Comparison of ENCODE assay signal across 8 cellular contexts in genomic region chr1:67686272-67687197, GRCh38. TPM values are rescaled to one million over a fixed set of nuclear protein-coding genes. Genes with fewer than 3 reads are reported as not detected.
DNase-seq lines count a peak whose midpoint lies in the region; ATAC-seq and TF ChIP-seq lines count a peak whose summit lies in the region.

No MANE protein-coding gene starts in this region.

- POLR2A ChIA-PET in Panc1 (lab: Charles Lee), result interaction anchor here (0.6 kb wide), 1 partner anchor 65 kb away, joined by 3 read pairs; no protein-coding TSS in a partner anchor

- 0 to 1% (median 0%) methylated on average over 4 to 42 of the region's 42 CpGs for WGBS in stomach, 5 donors

- TF ChIP-seq EP300 in Ishikawa (IDR thresholded peaks at IDR 0.05; ENCODE audit: borderline replicate concordance), result 0 out of 2 replicates have a peak, but pooled peaks have one; percentile 41
- peak; percentile 5 for TF ChIP-seq EP300 in stomach (IDR thresholded peaks at IDR 0.05)

- H3K27me3 Mint-ChIP-seq in naive B cell, result no peaks in the 10 kb centered on the region

- H3K9me3 Mint-ChIP-seq in naive B cell, result no peaks in the 10 kb centered on the region

- peak; percentile 24; the same call in 1 of the 2 replicates for TF ChIP-seq RAD21 in Ishikawa (IDR thresholded peaks at IDR 0.05; ENCODE audit: low read depth)

- peaks cover 16 to 20% (median 19%) of the 10 kb centered on the region in 3 donors for H3K4me1 Mint-ChIP-seq in naive B cell

- no peaks in the 10 kb centered on the region for H3K36me3 Mint-ChIP-seq in naive B cell

- CTCF ChIA-PET in Panc1 (lab: Charles Lee), result interaction anchor here (2.3 kb wide), 1 partner anchor 74 kb away, joined by 6 read pairs; no protein-coding TSS in a partner anchor

- intact Hi-C loops in Panc1 (cut with micrococcal nuclease; ENCODE audit: unreplicated experiment) (loop anchor here (5.0 to 10.0 kb wide), 2 partner anchors 61 to 152 kb away; no protein-coding TSS in a partner anchor), stomach (cut with DNase I; ENCODE audit: low total_unique reads) (loop anchor here (10.0 kb wide), 1 partner anchor 122 kb away; no protein-coding TSS in a partner anchor)

- peak; percentile 28 for ATAC-seq in GM21619 (IDR thresholded peaks at IDR 0.05; ENCODE audit: unreplicated experiment)
- peak; percentile 26 for ATAC-seq in Panc1
- peak; percentile 5 to 15 for ATAC-seq in naive B cell (ENCODE audit: low read depth in 2 of 2)

- H3K4me3 ChIP-seq in Panc1 (ENCODE audit: low read depth in 2 of 2, low read length in 2 of 2) (peak overlapping the region; percentile 84 to 95), stomach (peak overlapping the region; percentile 71 to 89 (median 86))

- H3K4me3 Mint-ChIP-seq in naive B cell, result peak overlapping the region; percentile 94 to 100 (median 98)

- H3K36me3 ChIP-seq in Panc1 (ENCODE audit: control insufficient read depth, insufficient read depth, low read length) (peaks cover 21% of the 10 kb centered on the region), stomach (peaks cover 3 to 19% (median 16%) of the 10 kb centered on the region in 4 donors)

- TF ChIP-seq POLR2A in stomach (IDR thresholded peaks at IDR 0.05), result peak in 2 of 4 donors; percentile 35 to 73

- no peaks in the 10 kb centered on the region for H3K27me3 ChIP-seq in Panc1 (ENCODE audit: control insufficient read depth, insufficient read depth, low read length)
- H3K27me3 ChIP-seq in stomach, result no peaks in the 10 kb centered on the region

- DNase-seq in DMS53 (lab: John Stamatoyannopoulos, UW) (peak; percentile 95), Panc1 (ENCODE audit: low read depth, low spot score) (peak; percentile 93), activated T-helper 1 cell treated with Interleukin-2 at 50 U/mL for 16 hours (ENCODE audit: low read depth) (peak; percentile 31), fibroblast of gingiva (ENCODE audit: low read depth) (peak; percentile 95), naive B cell (peak; percentile 45), stomach (peak; percentile 82)

- BruUV-seq in Panc1 (replicated peaks; lab: Mats Ljungman, UMichigan), result no TSS peak

- peak overlapping the region; percentile 92 for H3K27ac ChIP-seq in Panc1 (ENCODE audit: low read length)
- peak overlapping the region; percentile 96 to 98 (median 98) for H3K27ac ChIP-seq in stomach

- in situ Hi-C loops in Panc1 (cut with HindIII; ENCODE audit: low pct_unique_long_range_greater_than_20kb, low sequenced_read_pairs), result no loop called here

- peaks cover 46% of the 10 kb centered on the region for H3K4me1 ChIP-seq in Panc1 (ENCODE audit: control insufficient read depth, insufficient read depth, low read length)
- H3K4me1 ChIP-seq in stomach, result peaks cover 12 to 54% (median 33%) of the 10 kb centered on the region in 4 donors

- peak overlapping the region in 2 of 6 donors; percentile 61 to 69 for H3K27ac Mint-ChIP-seq in naive B cell

- no peak for TF ChIP-seq CTCF in Panc1 (IDR thresholded peaks at IDR 0.05)
- TF ChIP-seq CTCF in stomach (IDR thresholded peaks at IDR 0.05), result no peak

- no peaks in the 10 kb centered on the region for H3K9me3 ChIP-seq in Panc1 (ENCODE audit: control insufficient read depth, insufficient read depth, low read depth, low read length)
- no peaks in the 10 kb centered on the region for H3K9me3 ChIP-seq in stomach

TF ChIP-seq in Ishikawa, 13 proteins besides CTCF, POLR2A, EP300 and RAD21:
- TF ChIP-seq TCF12 (IDR thresholded peaks at IDR 0.05; ENCODE audit: low read depth) (peak; percentile 61; the same call in 1 of the 2 replicates), CREB1 (IDR thresholded peaks at IDR 0.05; ENCODE audit: low read depth) (no peak), NFIC (IDR thresholded peaks at IDR 0.05) (peak; percentile 56), ZBTB7A (IDR thresholded peaks at IDR 0.05; ENCODE audit: low read depth) (no peak; the same call in 1 of the 2 replicates), CEBPB (IDR thresholded peaks at IDR 0.05) (peak; percentile 34; the same call in 1 of the 2 replicates), EGR1 (IDR thresholded peaks at IDR 0.05) (no peak), TAF1 (IDR thresholded peaks at IDR 0.05; ENCODE audit: low read depth) (no peak), YY1 (IDR thresholded peaks at IDR 0.05; ENCODE audit: low read depth) (no peak), FOXM1 (IDR thresholded peaks at IDR 0.05; ENCODE audit: borderline replicate concordance, low read depth) (0 out of 2 replicates have a peak, but pooled peaks have one; percentile 18), TEAD4 (IDR thresholded peaks at IDR 0.05) (peak; percentile 56), REST (IDR thresholded peaks at IDR 0.05; ENCODE audit: low read depth) (no peak)
- TF ChIP-seq, protein P1, sequence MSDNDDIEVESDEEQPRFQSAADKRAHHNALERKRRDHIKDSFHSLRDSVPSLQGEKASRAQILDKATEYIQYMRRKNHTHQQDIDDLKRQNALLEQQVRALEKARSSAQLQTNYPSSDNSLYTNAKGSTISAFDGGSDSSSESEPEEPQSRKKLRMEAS (IDR thresholded peaks at IDR 0.05), result peak; percentile 34
- TF ChIP-seq, protein P2, sequence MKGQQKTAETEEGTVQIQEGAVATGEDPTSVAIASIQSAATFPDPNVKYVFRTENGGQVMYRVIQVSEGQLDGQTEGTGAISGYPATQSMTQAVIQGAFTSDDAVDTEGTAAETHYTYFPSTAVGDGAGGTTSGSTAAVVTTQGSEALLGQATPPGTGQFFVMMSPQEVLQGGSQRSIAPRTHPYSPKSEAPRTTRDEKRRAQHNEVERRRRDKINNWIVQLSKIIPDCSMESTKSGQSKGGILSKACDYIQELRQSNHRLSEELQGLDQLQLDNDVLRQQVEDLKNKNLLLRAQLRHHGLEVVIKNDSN (IDR thresholded peaks at IDR 0.05), result no peak

RNA-seq across cellular contexts. Expression of gene GADD45A, which starts 1.5 kb away (rescaled TPM):
- total RNA-seq in Panc1 (2021; ENCODE audit: unreplicated experiment) (106 TPM), stomach (10 to 100 TPM in 4 of 5 donors, 1 to 10 TPM in 1; 4.7 to 63.8 (median 37.5) TPM)
- polyA plus RNA-seq in Panc1 (2012; ENCODE audit: insufficient read length), result 91.6 TPM
- polyA plus RNA-seq in naive B cell (ENCODE audit: low read depth in 6 of 6) (10 to 100 TPM in 1 of 6 donors, 1 to 10 TPM in 5; 6.1 to 11.1 (median 7.9) TPM), stomach (10 to 100 TPM; 31.6 to 84.8 (median 39.4) TPM)

Comparison
In these comparisons a context has a peak if more than half of its experiments do, and no peak if none do; other contexts are left out.
1. Peak in every context shown above with its lines: DNase-seq, ATAC-seq, H3K4me3 ChIP-seq and H3K27ac ChIP-seq.
2. DNase-seq: peak in every context shown above with its lines; median percentile 95 in DMS53; 95 in fibroblast of gingiva; 93 in Panc1; 82 in stomach; 45 in naive B cell; 31 in activated T-helper 1 cell treated with Interleukin-2 at 50 U/mL for 16 hours.